ENCODE assay signal across 9 cellular contexts in the genomic region with DNA sequence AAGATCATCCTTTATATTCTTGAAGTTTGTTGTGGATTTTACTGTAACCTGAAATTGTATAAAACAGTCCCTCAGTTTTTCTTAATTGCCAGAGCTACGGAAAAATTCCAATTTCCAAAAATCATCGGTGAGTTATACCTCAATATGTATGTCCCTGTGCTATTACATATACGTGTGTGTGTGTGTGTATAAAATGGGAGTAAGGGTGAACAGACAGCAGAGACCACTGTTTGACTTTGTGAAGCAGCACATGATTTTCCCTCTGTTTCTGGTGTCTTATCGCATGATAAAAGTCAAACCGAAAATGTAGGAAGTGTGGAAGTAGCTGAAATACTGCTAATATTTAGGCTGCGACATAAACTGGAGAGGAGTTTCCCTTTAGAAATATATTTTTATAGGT. TPM values are rescaled to one million over a fixed set of nuclear protein-coding genes. Genes with fewer than 3 reads are reported as not detected.
A peak's percentile ranks its signal among the peaks of the same experiment; 100 is the strongest.
DNase-seq lines count a peak whose midpoint lies in the region; ATAC-seq and TF ChIP-seq lines count a peak whose summit lies in the region.
"Had no signal": no experiment of that assay in that cellular context is flagged by ENCODE, and none has a peak within 500 bp of the region (broad histone marks: within the 10 kb centered on the region; RNA-seq: fewer than 3 reads in every experiment).

No MANE protein-coding gene starts in this region.

- BruUV-seq in Panc1 (replicated peaks; lab: Mats Ljungman, UMichigan), result no TSS peak

- H3K27ac ChIP-seq in DND-41 (ENCODE audit: low read length) (no peak overlapping the region), GM23338 (ENCODE audit: low read depth) (no peak overlapping the region), Panc1 (ENCODE audit: low read length) (no peak overlapping the region), heart left ventricle (no peak overlapping the region)

- TF ChIP-seq CTCF in DND-41 (IDR thresholded peaks at IDR 0.05; ENCODE audit: borderline replicate concordance, extremely low read depth, low read length, poor library complexity, severe bottlenecking) (peak; percentile 54), GM23338 (conservative IDR thresholded peaks at IDR 0.05; ENCODE audit: low read depth in 2 of 2) (no peak), Panc1 (IDR thresholded peaks at IDR 0.05) (no peak), fibroblast of the aortic adventitia (IDR thresholded peaks at IDR 0.05; ENCODE audit: insufficient read depth, low read length) (no peak), heart left ventricle (IDR thresholded peaks at IDR 0.05) (no peak)

- H3K27me3 ChIP-seq in DND-41 (ENCODE audit: insufficient read depth, low read length, poor library complexity) (no peaks in the 10 kb centered on the region), GM23338 (ENCODE audit: insufficient read depth) (no peaks in the 10 kb centered on the region), Panc1 (ENCODE audit: control insufficient read depth, insufficient read depth, low read length) (no peaks in the 10 kb centered on the region), heart left ventricle (no peaks in the 10 kb centered on the region)

- WGBS in heart left ventricle, 4 donors, result 85 to 89% (median 87%) methylated on average over 6 of the region's 6 CpGs

- POLR2A ChIA-PET in Panc1 (lab: Charles Lee), result no interaction called here

- no peak for TF ChIP-seq POLR2A in heart left ventricle (IDR thresholded peaks at IDR 0.05)

- no peaks in the 10 kb centered on the region for H3K9me3 ChIP-seq in DND-41 (ENCODE audit: insufficient read depth, low read length, severe bottlenecking)
- H3K9me3 ChIP-seq in Panc1 (ENCODE audit: control insufficient read depth, insufficient read depth, low read depth, low read length), result peaks cover 2% of the 10 kb centered on the region; the same call in 1 of the 2 replicates
- H3K9me3 ChIP-seq in heart left ventricle, result no peaks in the 10 kb centered on the region

- H3K27ac Mint-ChIP-seq in GM23338, result no peak overlapping the region
- no peak overlapping the region for H3K27ac Mint-ChIP-seq in activated naive CD8-positive, alpha-beta T cell treated with anti-CD3 and anti-CD28 coated beads for 36 hours

- no peak overlapping the region for H3K4me2 ChIP-seq in DND-41 (ENCODE audit: insufficient read depth, low read length)
- H3K4me2 ChIP-seq in GM23338, result no peak overlapping the region

- H2AFZ ChIP-seq in DND-41 (ENCODE audit: low read depth, low read length) (no peak overlapping the region), GM23338 (no peak overlapping the region)

- ATAC-seq in DND-41 (ENCODE audit: insufficient read depth, low read depth), result no peak
- ATAC-seq in GM23338, result no peak
- no peak for ATAC-seq in Panc1
- ATAC-seq in heart left ventricle, result no peak

- no peaks in the 10 kb centered on the region for H3K9me2 ChIP-seq in GM23338 (ENCODE audit: insufficient read depth)

- CTCF ChIA-PET in Panc1 (lab: Charles Lee), result interaction anchor here (0.7 kb wide), 1 partner anchor 38 kb away, joined by 3 read pairs; no protein-coding TSS in a partner anchor

- H3K4me1 ChIP-seq in DND-41 (ENCODE audit: insufficient read depth, low read length), result no peaks in the 10 kb centered on the region
- no peaks in the 10 kb centered on the region for H3K4me1 ChIP-seq in GM23338 (ENCODE audit: insufficient read depth)
- H3K4me1 ChIP-seq in Panc1 (ENCODE audit: control insufficient read depth, insufficient read depth, low read length), result no peaks in the 10 kb centered on the region
- no peaks in the 10 kb centered on the region for H3K4me1 ChIP-seq in heart left ventricle

- no peaks in the 10 kb centered on the region for H3K36me3 ChIP-seq in DND-41 (ENCODE audit: insufficient read depth, low read length)
- H3K36me3 ChIP-seq in GM23338 (ENCODE audit: insufficient read depth), result peaks cover 15% of the 10 kb centered on the region
- H3K36me3 ChIP-seq in Panc1 (ENCODE audit: control insufficient read depth, insufficient read depth, low read length), result no peaks in the 10 kb centered on the region
- no peaks in the 10 kb centered on the region for H3K36me3 ChIP-seq in heart left ventricle

- H4K20me1 ChIP-seq in DND-41 (ENCODE audit: insufficient read depth, low read length), result no peaks in the 10 kb centered on the region
- no peaks in the 10 kb centered on the region for H4K20me1 ChIP-seq in GM23338 (replicated peaks; ENCODE audit: insufficient read depth)

- no peak for DNase-seq in DND-41
- peak; percentile 1 for DNase-seq in GM23338 (ENCODE audit: low spot score)
- peak; percentile 22 for DNase-seq in Panc1 (ENCODE audit: low read depth, low spot score)
- peak; percentile 3 for DNase-seq in fibroblast of the aortic adventitia (ENCODE audit: low read depth)
- no peak for DNase-seq in G401 (ENCODE audit: low spot score)
- DNase-seq in heart left ventricle, result no peak
- no peak for DNase-seq in activated naive CD8-positive, alpha-beta T cell treated with anti-CD3 and anti-CD28 coated beads for 36 hours

- peaks cover 83% of the 10 kb centered on the region for H3K9me3 Mint-ChIP-seq in GM23338
- H3K9me3 Mint-ChIP-seq in activated naive CD8-positive, alpha-beta T cell treated with anti-CD3 and anti-CD28 coated beads for 36 hours, result peaks cover 2% of the 10 kb centered on the region

- no peaks in the 10 kb centered on the region for H3F3A ChIP-seq in GM23338 (replicated peaks; ENCODE audit: low read depth)

- H3K27me3 Mint-ChIP-seq in GM23338 (ENCODE audit: insufficient read depth, low read depth, poor library complexity), result peaks cover 2% of the 10 kb centered on the region
- no peaks in the 10 kb centered on the region for H3K27me3 Mint-ChIP-seq in activated naive CD8-positive, alpha-beta T cell treated with anti-CD3 and anti-CD28 coated beads for 36 hours
- H3K27me3 Mint-ChIP-seq: IgD-negative memory B cell had no signal

- H3K4me1 Mint-ChIP-seq in GM23338, result no peaks in the 10 kb centered on the region
- H3K4me1 Mint-ChIP-seq in activated naive CD8-positive, alpha-beta T cell treated with anti-CD3 and anti-CD28 coated beads for 36 hours, result no peaks in the 10 kb centered on the region
- H3K4me1 Mint-ChIP-seq: IgD-negative memory B cell had no signal

- no peak overlapping the region for H3K9ac ChIP-seq in DND-41 (ENCODE audit: low read depth, low read length)

- intact Hi-C loops in Panc1 (cut with micrococcal nuclease; ENCODE audit: unreplicated experiment), result no loop called here
- intact Hi-C loops in heart left ventricle (cut with DNase I), result loop anchor here in 1 of 10 donors (5.0 kb wide), 1 partner anchor 403 kb away; no protein-coding TSS in a partner anchor

- H3K4me3 ChIP-seq in DND-41 (ENCODE audit: low read depth in 1 of 2, low read length in 2 of 2) (no peak overlapping the region), GM23338 (no peak overlapping the region), Panc1 (ENCODE audit: low read depth in 2 of 2, low read length in 2 of 2) (no peak overlapping the region), fibroblast of the aortic adventitia (ENCODE audit: low read depth, low read length) (no peak overlapping the region), heart left ventricle (no peak overlapping the region)

- no peak overlapping the region for H3K4me3 Mint-ChIP-seq in GM23338
- no peak overlapping the region for H3K4me3 Mint-ChIP-seq in activated naive CD8-positive, alpha-beta T cell treated with anti-CD3 and anti-CD28 coated beads for 36 hours
- H3K4me3 Mint-ChIP-seq: IgD-negative memory B cell had no signal

- H3K79me2 ChIP-seq in DND-41 (ENCODE audit: insufficient read depth, low read length) (no peaks in the 10 kb centered on the region), GM23338 (replicated peaks; ENCODE audit: insufficient read depth) (no peaks in the 10 kb centered on the region)

- in situ Hi-C loops in Panc1 (cut with HindIII; ENCODE audit: low pct_unique_long_range_greater_than_20kb, low sequenced_read_pairs) (no loop called here), G401 (cut with HindIII; ENCODE audit: low sequenced_read_pairs) (no loop called here)

- H3K36me3 Mint-ChIP-seq in GM23338 (ENCODE audit: low read depth), result peaks cover 30% of the 10 kb centered on the region
- no peaks in the 10 kb centered on the region for H3K36me3 Mint-ChIP-seq in activated naive CD8-positive, alpha-beta T cell treated with anti-CD3 and anti-CD28 coated beads for 36 hours
- H3K36me3 Mint-ChIP-seq: IgD-negative memory B cell had no signal

RNA-seq across cellular contexts. Expression of gene OR2T1, which starts 1.2 kb away (rescaled TPM):
- total RNA-seq in GM23338 (2014; rRNA removed; shearing (Covaris generic)), result not detected in 2 replicates
- polyA plus RNA-seq in GM23338 (2016; fragmentation: Nextera tagmentation; extraction: Ambion mirVana) (not detected in 2 replicates), heart left ventricle (not detected)
- total RNA-seq in Panc1 (2021; ENCODE audit: unreplicated experiment) (not detected), fibroblast of the aortic adventitia (ENCODE audit: low replicate concordance) (not detected in 2 replicates), heart left ventricle (not detected)
- not detected for polyA plus RNA-seq in Panc1 (2012; ENCODE audit: insufficient read length)
- not detected in 2 replicates for total RNA-seq in G401 (2014; rRNA removed; shearing (Covaris generic))
- total RNA-seq in activated naive CD8-positive, alpha-beta T cell treated with anti-CD3 and anti-CD28 coated beads for 36 hours, result not detected
- total RNA-seq: osteocyte had no signal
- polyA plus RNA-seq: IgD-negative memory B cell had no signal

RNA-seq across cellular contexts. Expression of gene OR2T6, which starts 28.5 kb away (rescaled TPM):
- total RNA-seq in GM23338 (2014; rRNA removed; shearing (Covaris generic)), result not detected in 2 replicates
- not detected in 2 replicates for polyA plus RNA-seq in GM23338 (2016; fragmentation: Nextera tagmentation; extraction: Ambion mirVana)
- total RNA-seq in Panc1 (2021; ENCODE audit: unreplicated experiment), result not detected
- not detected for polyA plus RNA-seq in Panc1 (2012; ENCODE audit: insufficient read length)
- not detected in 2 replicates for total RNA-seq in fibroblast of the aortic adventitia (ENCODE audit: low replicate concordance)
- not detected in 2 replicates for total RNA-seq in G401 (2014; rRNA removed; shearing (Covaris generic))
- not detected for total RNA-seq in heart left ventricle
- not detected for polyA plus RNA-seq in heart left ventricle
- not detected for total RNA-seq in activated naive CD8-positive, alpha-beta T cell treated with anti-CD3 and anti-CD28 coated beads for 36 hours
- total RNA-seq: osteocyte had no signal
- polyA plus RNA-seq: IgD-negative memory B cell had no signal

RNA-seq across cellular contexts. Expression of gene OR2T2, which starts 41.4 kb away (rescaled TPM):
- not detected in 2 replicates for total RNA-seq in GM23338 (2014; rRNA removed; shearing (Covaris generic))
- polyA plus RNA-seq in GM23338 (2016; fragmentation: Nextera tagmentation; extraction: Ambion mirVana), result not detected in 2 replicates
- not detected for total RNA-seq in Panc1 (2021; ENCODE audit: unreplicated experiment)
- not detected for polyA plus RNA-seq in Panc1 (2012; ENCODE audit: insufficient read length)
- not detected in 2 replicates for total RNA-seq in fibroblast of the aortic adventitia (ENCODE audit: low replicate concordance)
- total RNA-seq in G401 (2014; rRNA removed; shearing (Covaris generic)), result not detected in 2 replicates
- not detected for total RNA-seq in heart left ventricle
- not detected for polyA plus RNA-seq in heart left ventricle
- not detected for total RNA-seq in activated naive CD8-positive, alpha-beta T cell treated with anti-CD3 and anti-CD28 coated beads for 36 hours
- total RNA-seq: osteocyte had no signal
- polyA plus RNA-seq: IgD-negative memory B cell had no signal

RNA-seq across cellular contexts. Expression of gene OR2T4, which starts 42.6 kb away (rescaled TPM):
- not detected in 2 replicates for total RNA-seq in GM23338 (2014; rRNA removed; shearing (Covaris generic))
- not detected in 2 replicates for polyA plus RNA-seq in GM23338 (2016; fragmentation: Nextera tagmentation; extraction: Ambion mirVana)
- not detected for total RNA-seq in Panc1 (2021; ENCODE audit: unreplicated experiment)
- polyA plus RNA-seq in Panc1 (2012; ENCODE audit: insufficient read length), result not detected
- total RNA-seq in fibroblast of the aortic adventitia (ENCODE audit: low replicate concordance), result not detected in 2 replicates
- total RNA-seq in G401 (2014; rRNA removed; shearing (Covaris generic)), result not detected in 2 replicates
- not detected for total RNA-seq in heart left ventricle
- polyA plus RNA-seq in heart left ventricle, result not detected
- not detected for total RNA-seq in activated naive CD8-positive, alpha-beta T cell treated with anti-CD3 and anti-CD28 coated beads for 36 hours
- total RNA-seq: osteocyte had no signal
- polyA plus RNA-seq: IgD-negative memory B cell had no signal

RNA-seq across cellular contexts. Expression of gene OR14C36, which starts 55.4 kb away (rescaled TPM):
- not detected in 2 replicates for total RNA-seq in GM23338 (2014; rRNA removed; shearing (Covaris generic))
- polyA plus RNA-seq in GM23338 (2016; fragmentation: Nextera tagmentation; extraction: Ambion mirVana) (not detected in 2 replicates), heart left ventricle (not detected)
- total RNA-seq in Panc1 (2021; ENCODE audit: unreplicated experiment) (not detected), fibroblast of the aortic adventitia (ENCODE audit: low replicate concordance) (not detected in 2 replicates), heart left ventricle (not detected)
- not detected for polyA plus RNA-seq in Panc1 (2012; ENCODE audit: insufficient read length)
- not detected in 2 replicates for total RNA-seq in G401 (2014; rRNA removed; shearing (Covaris generic))
- not detected for total RNA-seq in activated naive CD8-positive, alpha-beta T cell treated with anti-CD3 and anti-CD28 coated beads for 36 hours
- total RNA-seq: osteocyte had no signal
- polyA plus RNA-seq: IgD-negative memory B cell had no signal

Comparison
In these comparisons a context has a peak if more than half of its experiments do, and no peak if none do; other contexts are left out.
1. DNase-seq: peak in GM23338 (single experiment), Panc1 (single experiment) and fibroblast of the aortic adventitia (single experiment); none in DND-41 (single experiment), G401 (single experiment), heart left ventricle (0 of 5) and activated naive CD8-positive, alpha-beta T cell treated with anti-CD3 and anti-CD28 coated beads for 36 hours (single experiment).